20 cellular contexts compared by ENCODE assay signal in genomic region chr21:39050839-39051560, GRCh38.
DNase-seq lines count a peak whose midpoint lies in the region; ATAC-seq, FAIRE-seq and TF ChIP-seq lines count a peak whose summit lies in the region.
"Had no signal": no experiment of that assay in that cellular context is flagged by ENCODE, and none has a peak within 500 bp of the region (broad histone marks: within the 10 kb centered on the region; RNA-seq: fewer than 3 reads in every experiment).

No MANE protein-coding gene starts in this region.

- TF ChIP-seq POLR2A in transverse colon (IDR thresholded peaks at IDR 0.05): no peak
- TF ChIP-seq POLR2A in GM12892 (IDR thresholded peaks at IDR 0.05; ENCODE audit: low read depth, low read length): no peak

- H4K20me1 ChIP-seq in keratinocyte (ENCODE audit: control insufficient read depth, extremely low read depth, insufficient read depth, low read length): no peaks in the 10 kb centered on the region
- H4K20me1 ChIP-seq: BLaER1 treated with 17β-estradiol and CSF1 and Interleukin-3, amounts not matched to agents 10 nM and 100 nM had no signal

- no peaks in the 10 kb centered on the region for H3K36me3 Mint-ChIP-seq in stimulated activated memory B cell treated with anti-CD40 and anti-IgM and Interleukin-4, amounts not matched to agents 10 μg/mL and 1 μg/mL and 100 μg/mL, for 72 hours

- H3K27ac ChIP-seq in ascending aorta: peak overlapping the region; percentile 1 to 15
- H3K27ac ChIP-seq in keratinocyte (ENCODE audit: control insufficient read depth, insufficient read depth, low read length): peak overlapping the region; percentile 100
- H3K27ac ChIP-seq in transverse colon: peak overlapping the region in 3 of 4 donors; percentile 1 to 44 (median 6)
- H3K27ac ChIP-seq: 22Rv1; BLaER1 treated with 17β-estradiol and CSF1 and Interleukin-3, amounts not matched to agents 10 nM and 100 nM; tibial nerve; VCaP had no signal

- H3K27me3 Mint-ChIP-seq in stimulated activated memory B cell treated with anti-CD40 and anti-IgM and Interleukin-4, amounts not matched to agents 10 μg/mL and 1 μg/mL and 100 μg/mL, for 72 hours: peaks cover 20% of the 10 kb centered on the region

- FAIRE-seq in keratinocyte (lab: Jason Lieb, UNC): peak; percentile 46
- no peak for FAIRE-seq in GM12892 (lab: Jason Lieb, UNC)

- H3K4me1 ChIP-seq in ascending aorta (peaks cover 0 to 5% of the 10 kb centered on the region in 2 donors), keratinocyte (ENCODE audit: control insufficient read depth, extremely low read depth, insufficient read depth, low read length) (peaks cover 67% of the 10 kb centered on the region), transverse colon (no peaks in the 10 kb centered on the region)

- H3K4me2 ChIP-seq in keratinocyte (ENCODE audit: control insufficient read depth, extremely low read depth, insufficient read depth, low read depth, low read length): peak overlapping the region; percentile 71
- H3K4me2 ChIP-seq: BLaER1 treated with 17β-estradiol and CSF1 and Interleukin-3, amounts not matched to agents 10 nM and 100 nM had no signal

- 50 to 59% methylated on average over 3 of the region's 3 CpGs for WGBS in transverse colon (ENCODE audit: low coverage in 1 of 2), 2 donors

- H3K27me3 ChIP-seq in ascending aorta: no peaks in the 10 kb centered on the region
- H3K27me3 ChIP-seq in keratinocyte (ENCODE audit: control insufficient read depth, extremely low read depth, insufficient read depth, low read length): no peaks in the 10 kb centered on the region
- no peaks in the 10 kb centered on the region for H3K27me3 ChIP-seq in transverse colon
- H3K27me3 ChIP-seq: BLaER1 treated with 17β-estradiol and CSF1 and Interleukin-3, amounts not matched to agents 10 nM and 100 nM; tibial nerve had no signal

- no peak overlapping the region for H2AFZ ChIP-seq in keratinocyte (ENCODE audit: control insufficient read depth, low read length)

- TF ChIP-seq CTCF in ascending aorta (IDR thresholded peaks at IDR 0.05) (no peak), keratinocyte (optimal IDR thresholded peaks at IDR 0.05 in 1 of 3, IDR thresholded peaks at IDR 0.05 in 1 of 3, conservative IDR thresholded peaks at IDR 0.05 in 1 of 3; ENCODE audit: extremely low read depth in 1 of 3, insufficient read depth in 2 of 3, low read length in 3 of 3) (no peak), transverse colon (IDR thresholded peaks at IDR 0.05) (no peak)

- no peak for TF ChIP-seq EP300 in transverse colon (IDR thresholded peaks at IDR 0.05; ENCODE audit: low read depth)

- no peak overlapping the region for H3K27ac Mint-ChIP-seq in stimulated activated memory B cell treated with anti-CD40 and anti-IgM and Interleukin-4, amounts not matched to agents 10 μg/mL and 1 μg/mL and 100 μg/mL, for 72 hours

- no peak overlapping the region for H3K4me3 ChIP-seq in ascending aorta
- no peak overlapping the region for H3K4me3 ChIP-seq in keratinocyte (ENCODE audit: control insufficient read depth in 2 of 3, extremely low read depth in 1 of 3, insufficient read depth in 2 of 3, low read depth in 1 of 3, low read length in 3 of 3)
- H3K4me3 ChIP-seq in transverse colon: no peak overlapping the region
- H3K4me3 ChIP-seq: BLaER1 treated with 17β-estradiol and CSF1 and Interleukin-3, amounts not matched to agents 10 nM and 100 nM; tibial nerve had no signal

- H3K4me1 Mint-ChIP-seq in stimulated activated memory B cell treated with anti-CD40 and anti-IgM and Interleukin-4, amounts not matched to agents 10 μg/mL and 1 μg/mL and 100 μg/mL, for 72 hours: no peaks in the 10 kb centered on the region
- H3K4me1 Mint-ChIP-seq: central memory CD8-positive, alpha-beta T cell had no signal

- in situ Hi-C loops in transverse colon (cut with MboI; ENCODE audit: low pct_ligation_motif_present in 1 of 4, low pct_unique_long_range_greater_than_20kb in 1 of 4, low sequenced_read_pairs in 3 of 4): no loop called here

- dilution Hi-C loops in keratinocyte (cut with MboI; ENCODE audit: extremely low pct_ligation_motif_present, low sequenced_read_pairs): no loop called here

- intact Hi-C loops in ascending aorta (cut with DNase I) (no loop called here), transverse colon (cut with DNase I; ENCODE audit: low total_unique reads) (no loop called here)

- no peak overlapping the region for H3K4me3 Mint-ChIP-seq in stimulated activated memory B cell treated with anti-CD40 and anti-IgM and Interleukin-4, amounts not matched to agents 10 μg/mL and 1 μg/mL and 100 μg/mL, for 72 hours
- H3K4me3 Mint-ChIP-seq: central memory CD8-positive, alpha-beta T cell had no signal

- H3K36me3 ChIP-seq in ascending aorta: no peaks in the 10 kb centered on the region
- H3K36me3 ChIP-seq in keratinocyte (ENCODE audit: control insufficient read depth in 2 of 2, extremely low read depth in 1 of 2, insufficient read depth in 2 of 2, low read length in 2 of 2): no peaks in the 10 kb centered on the region
- no peaks in the 10 kb centered on the region for H3K36me3 ChIP-seq in transverse colon
- H3K36me3 ChIP-seq: BLaER1 treated with 17β-estradiol and CSF1 and Interleukin-3, amounts not matched to agents 10 nM and 100 nM; tibial nerve had no signal

- no peaks in the 10 kb centered on the region for H3K79me2 ChIP-seq in keratinocyte (ENCODE audit: control insufficient read depth, insufficient read depth, low read length)

- H3K9me1 ChIP-seq in keratinocyte (ENCODE audit: control insufficient read depth, extremely low read depth, insufficient read depth, low read length): no peaks in the 10 kb centered on the region

- H3K9me3 ChIP-seq in ascending aorta (no peaks in the 10 kb centered on the region), keratinocyte (ENCODE audit: control insufficient read depth, low read depth, low read length) (no peaks in the 10 kb centered on the region), transverse colon (no peaks in the 10 kb centered on the region)
- H3K9me3 ChIP-seq: tibial nerve had no signal

- DNase-seq in NCI-H2029 (lab: John Stamatoyannopoulos, UW): peak; percentile 11
- no peak for DNase-seq in NCI-H2029 treated with DMSO at 0.1 percent for 48 hours (lab: John Stamatoyannopoulos, UW)
- DNase-seq in ascending aorta (ENCODE audit: low spot score in 2 of 2): peak in 1 of 2 donors; percentile 55
- no peak for DNase-seq in keratinocyte (ENCODE audit: low read depth, low spot score)
- no peak for DNase-seq in transverse colon
- DNase-seq in GM12892 (ENCODE audit: insufficient read length): no peak
- no peak for DNase-seq in putamen (ENCODE audit: low spot score)
- DNase-seq: activated CD4-positive, alpha-beta T cell treated with anti-CD3 and anti-CD28 coated beads, Interleukin-2, amount 50 U/mL, for 48 hours; activated gamma-delta T cell treated with Interleukin-2 at 50 U/mL for 16 hours; Calu3; left colon; NCI-H187 treated with DMSO at 0.1 percent for 48 hours; NCI-H446 treated with DMSO at 0.1 percent for 48 hours; stimulated activated naive CD4-positive, alpha-beta T cell treated with Interleukin-2 at 50 U/mL for 16 hours had no signal

- H3K9me3 Mint-ChIP-seq in stimulated activated memory B cell treated with anti-CD40 and anti-IgM and Interleukin-4, amounts not matched to agents 10 μg/mL and 1 μg/mL and 100 μg/mL, for 72 hours: no peaks in the 10 kb centered on the region
- H3K9me3 Mint-ChIP-seq: central memory CD8-positive, alpha-beta T cell had no signal

- ATAC-seq in stimulated activated memory B cell treated with anti-CD40 and anti-IgM and Interleukin-4, amounts not matched to agents 10 μg/mL and 1 μg/mL and 100 μg/mL, for 72 hours: no peak
- ATAC-seq: left colon had no signal

- H3K9ac ChIP-seq in keratinocyte (ENCODE audit: control insufficient read depth, extremely low read depth, insufficient read depth, low read length): peak overlapping the region; percentile 78
- H3K9ac ChIP-seq: BLaER1 treated with 17β-estradiol and CSF1 and Interleukin-3, amounts not matched to agents 10 nM and 100 nM had no signal

Comparison
In these comparisons a context has a peak if more than half of its experiments do, and no peak if none do; other contexts are left out.
1. H3K27ac ChIP-seq: peak in every context shown above with its lines; median percentile 100 in keratinocyte; 8 in ascending aorta; 6 in transverse colon.